Comparison of ENCODE assay signal across 28 cellular contexts in genomic region chr6:2309138-2309537, GRCh38.
"Had no signal": no experiment of that assay in that cellular context is flagged by ENCODE, and none has a peak within 500 bp of the region (broad histone marks: within the 10 kb centered on the region; RNA-seq: fewer than 3 reads in every experiment).

No MANE protein-coding gene starts in this region.

- H3K4me3 ChIP-seq: colonic mucosa, coronary artery, dorsolateral prefrontal cortex, esophagus muscularis mucosa, esophagus squamous epithelium, gastrocnemius medialis, gastroesophageal sphincter, heart left ventricle, heart right ventricle had no signal

- FAIRE-seq: colon, endometrium, endothelial cell of umbilical vein, frontal cortex had no signal

- ATAC-seq: effector memory CD8-positive, alpha-beta T cell; esophagus mucosa; foreskin keratinocyte; gastrocnemius medialis; gastroesophageal sphincter; heart left ventricle; heart right ventricle had no signal

- H3K4me1 ChIP-seq: colonic mucosa, esophagus muscularis mucosa, esophagus squamous epithelium, foreskin keratinocyte, gastrocnemius medialis, gastroesophageal sphincter, heart left ventricle, heart right ventricle had no signal

- H3K27ac ChIP-seq: colonic mucosa, coronary artery, dorsolateral prefrontal cortex, epithelial cell of prostate, esophagus muscularis mucosa, esophagus squamous epithelium, foreskin keratinocyte, gastrocnemius medialis, gastroesophageal sphincter, heart left ventricle, heart right ventricle had no signal

- H3K9me3 ChIP-seq: colonic mucosa, esophagus muscularis mucosa, esophagus squamous epithelium, gastrocnemius medialis, gastroesophageal sphincter, heart left ventricle had no signal

- DNase-seq: colonic mucosa; cortex of kidney; dermis blood vessel endothelial cell; dorsolateral prefrontal cortex; effector CD4-positive, alpha-beta T cell; effector CD8-positive, alpha-beta T cell; effector memory CD4-positive, alpha-beta T cell; effector memory CD8-positive, alpha-beta T cell; endodermal cell; erythroblast; esophagus squamous epithelium; foreskin fibroblast; foreskin keratinocyte; foreskin melanocyte; gastrocnemius medialis; glutamatergic neuron; head of caudate nucleus; heart left ventricle; heart right ventricle had no signal

- H3K36me3 ChIP-seq: colonic mucosa, esophagus muscularis mucosa, esophagus squamous epithelium, gastrocnemius medialis, gastroesophageal sphincter, heart left ventricle, heart right ventricle had no signal

- H3K27me3 ChIP-seq: colonic mucosa, dorsolateral prefrontal cortex, esophagus muscularis mucosa, esophagus squamous epithelium, foreskin keratinocyte, gastrocnemius medialis, gastroesophageal sphincter, heart left ventricle, heart right ventricle had no signal
